In genomic region chr7:140397784-140398750, GRCh38 we compare ENCODE assay signal across 8 cellular contexts. TPM values are rescaled to one million over a fixed set of nuclear protein-coding genes. Genes with fewer than 3 reads are reported as not detected.
DNase-seq lines count a peak whose midpoint lies in the region; ATAC-seq and TF ChIP-seq lines count a peak whose summit lies in the region.

Gene SLC37A3 (minus strand): TSS chr7:140398530. CDS start chr7:140382526, 16,004 bp downstream.

- peak; percentile 77 for TF ChIP-seq POLR2A in right lobe of liver (IDR thresholded peaks at IDR 0.05)

- peaks cover 11% of the 10 kb centered on the region for H3K36me3 Mint-ChIP-seq in activated CD4-positive, alpha-beta memory T cell treated with anti-CD3 and anti-CD28 coated beads for 36 hours

- H3K4me1 ChIP-seq in right lobe of liver = peaks cover 0 to 6% (median 0%) of the 10 kb centered on the region in 4 donors

- TF ChIP-seq CTCF in AG10803 (conservative IDR thresholded peaks at IDR 0.05; ENCODE audit: low read length) = no peak
- TF ChIP-seq CTCF in dorsolateral prefrontal cortex (IDR thresholded peaks at IDR 0.05 in 54 of 56, conservative IDR thresholded peaks at IDR 0.05 in 2 of 56; ENCODE audit: low read depth in 1 of 56, partially characterized antibody in 56 of 56) = peak in 47 of 56 donors; percentile 4 to 60 (median 37)
- peak in 2 of 4 donors; percentile 5 to 25 for TF ChIP-seq CTCF in right lobe of liver (IDR thresholded peaks at IDR 0.05)

- peak within 1 kb of the TSS; percentile 99 for H3K4me3 Mint-ChIP-seq in activated CD4-positive, alpha-beta memory T cell treated with anti-CD3 and anti-CD28 coated beads for 36 hours

- H3K4me3 ChIP-seq in AG10803 (ENCODE audit: low read length) (peak within 1 kb of the TSS; percentile 71), dorsolateral prefrontal cortex (peak within 1 kb of the TSS; percentile 54 to 99 (median 93)), right lobe of liver (peak within 1 kb of the TSS; percentile 77 to 95 (median 88))

- H3K9me3 ChIP-seq in right lobe of liver = no peaks in the 10 kb centered on the region

- peak; percentile 61 for DNase-seq in AG10803 (ENCODE audit: low read depth)
- peak; percentile 21 to 70 for DNase-seq in NCI-H524 (lab: John Stamatoyannopoulos, UW)
- peak; percentile 93 for DNase-seq in activated CD4-positive, alpha-beta memory T cell treated with anti-CD3 and anti-CD28 coated beads for 36 hours
- DNase-seq in dorsolateral prefrontal cortex = peak; percentile 75 to 93 (median 84)
- DNase-seq in right lobe of liver = peak; percentile 89 to 92 (median 91)
- DNase-seq in stimulated activated CD4-positive, alpha-beta T cell treated with anti-CD3 and anti-CD28 coated beads, Interleukin-4, amount 100 ng/mL, for 4 hours = peak; percentile 83 to 90

- CTCF ChIA-PET in activated CD4-positive, alpha-beta memory T cell treated with anti-CD3 and anti-CD28 coated beads for 36 hours (lab: Charles Lee) = interaction anchor here (0.6 to 2.4 kb wide), 3 partner anchors 21 to 79 kb away, joined by 4 to 7 read pairs (median 5); no protein-coding TSS in a partner anchor

- intact Hi-C loops in activated CD4-positive, alpha-beta memory T cell treated with anti-CD3 and anti-CD28 coated beads for 36 hours (cut with micrococcal nuclease) = loop anchor here (1.0 to 2.0 kb wide), 2 partner anchors 22 to 81 kb away; partner anchors contain the start of gene MKRN1
- intact Hi-C loops in dorsolateral prefrontal cortex (cut with DNase I) (loop anchor here in 1 of 2 donors (5.0 kb wide), 1 partner anchor 221 kb away; the partner anchor contains the start of gene KDM7A), right lobe of liver (cut with DNase I) (no loop called here)

- H3K27me3 ChIP-seq in dorsolateral prefrontal cortex (peaks cover 0 to 7% (median 0%) of the 10 kb centered on the region in 45 donors), right lobe of liver (no peaks in the 10 kb centered on the region)

- ATAC-seq in GM19035 (IDR thresholded peaks at IDR 0.05; ENCODE audit: unreplicated experiment) (peak; percentile 98), HG03342 (IDR thresholded peaks at IDR 0.05; ENCODE audit: unreplicated experiment) (peak; percentile 98), right lobe of liver (peak; percentile 99 to 100 (median 99))

- peak within 1 kb of the TSS in 44 of 59 donors; percentile 38 to 92 (median 72) for H3K27ac ChIP-seq in dorsolateral prefrontal cortex
- H3K27ac ChIP-seq in right lobe of liver = peak within 1 kb of the TSS; percentile 63 to 90 (median 72)

- WGBS in right lobe of liver (ENCODE audit: insufficient coverage, low coverage, low lambda C conversion rate, missing lambda C conversion rate) = 0% methylated on average over 34 of the region's 66 CpGs

- no peaks in the 10 kb centered on the region for H3K36me3 ChIP-seq in right lobe of liver

- H3K27me3 Mint-ChIP-seq in activated CD4-positive, alpha-beta memory T cell treated with anti-CD3 and anti-CD28 coated beads for 36 hours = no peaks in the 10 kb centered on the region

- POLR2A ChIA-PET in activated CD4-positive, alpha-beta memory T cell treated with anti-CD3 and anti-CD28 coated beads for 36 hours (lab: Charles Lee) = interaction anchor here (0.5 to 2.9 kb wide), 14 partner anchors 9 to 221 kb away, joined by 3 to 21 read pairs (median 3); partner anchors contain the start of gene KDM7A

- H3K4me1 Mint-ChIP-seq in activated CD4-positive, alpha-beta memory T cell treated with anti-CD3 and anti-CD28 coated beads for 36 hours (ENCODE audit: low read depth) = peaks cover 36% of the 10 kb centered on the region

- no peaks in the 10 kb centered on the region for H3K9me3 Mint-ChIP-seq in activated CD4-positive, alpha-beta memory T cell treated with anti-CD3 and anti-CD28 coated beads for 36 hours

- H3K27ac Mint-ChIP-seq in activated CD4-positive, alpha-beta memory T cell treated with anti-CD3 and anti-CD28 coated beads for 36 hours = peak within 1 kb of the TSS; percentile 95

RNA-seq across cellular contexts. Expression of gene SLC37A3, which starts in this region (rescaled TPM):
- 10 to 100 TPM; 74.5 to 74.7 TPM for total RNA-seq in activated CD4-positive, alpha-beta memory T cell treated with anti-CD3 and anti-CD28 coated beads for 36 hours
- total RNA-seq in dorsolateral prefrontal cortex (10 to 100 TPM; 27.2 to 72.2 (median 47.1) TPM), right lobe of liver (10 to 100 TPM in 4 of 6 experiments, 1 to 10 TPM in 2; 9.5 to 22.2 (median 13.6) TPM)

Comparison
In these comparisons a context has a peak if more than half of its experiments do, and no peak if none do; other contexts are left out.
1. Peak in every context shown above with its lines: DNase-seq, ATAC-seq, H3K4me3 ChIP-seq and H3K27ac ChIP-seq.